In genomic region chr11:1205121-1205986, GRCh38 we compare ENCODE assay signal across 1 cellular context.
TF ChIP-seq lines count a peak whose summit lies in the region.

No MANE protein-coding gene starts in this region.

TF ChIP-seq in GM12891, 5 proteins besides CTCF, POLR2A, EP300 and RAD21:
- TF ChIP-seq POLR2AphosphoS5 (IDR thresholded peaks at IDR 0.05; ENCODE audit: low read depth, low read length): no peak
- no peak for TF ChIP-seq POU2F2 (IDR thresholded peaks at IDR 0.05; ENCODE audit: low read depth, low read length)
- TF ChIP-seq TAF1 (IDR thresholded peaks at IDR 0.05; ENCODE audit: low read depth, low read length): no peak
- no peak for TF ChIP-seq SPI1 (IDR thresholded peaks at IDR 0.05; ENCODE audit: low read depth, low read length)
- TF ChIP-seq PAX5 (IDR thresholded peaks at IDR 0.05; ENCODE audit: insufficient read depth, low read length, severe bottlenecking): no peak
